8 cellular contexts compared by ENCODE assay signal in the genomic region with DNA sequence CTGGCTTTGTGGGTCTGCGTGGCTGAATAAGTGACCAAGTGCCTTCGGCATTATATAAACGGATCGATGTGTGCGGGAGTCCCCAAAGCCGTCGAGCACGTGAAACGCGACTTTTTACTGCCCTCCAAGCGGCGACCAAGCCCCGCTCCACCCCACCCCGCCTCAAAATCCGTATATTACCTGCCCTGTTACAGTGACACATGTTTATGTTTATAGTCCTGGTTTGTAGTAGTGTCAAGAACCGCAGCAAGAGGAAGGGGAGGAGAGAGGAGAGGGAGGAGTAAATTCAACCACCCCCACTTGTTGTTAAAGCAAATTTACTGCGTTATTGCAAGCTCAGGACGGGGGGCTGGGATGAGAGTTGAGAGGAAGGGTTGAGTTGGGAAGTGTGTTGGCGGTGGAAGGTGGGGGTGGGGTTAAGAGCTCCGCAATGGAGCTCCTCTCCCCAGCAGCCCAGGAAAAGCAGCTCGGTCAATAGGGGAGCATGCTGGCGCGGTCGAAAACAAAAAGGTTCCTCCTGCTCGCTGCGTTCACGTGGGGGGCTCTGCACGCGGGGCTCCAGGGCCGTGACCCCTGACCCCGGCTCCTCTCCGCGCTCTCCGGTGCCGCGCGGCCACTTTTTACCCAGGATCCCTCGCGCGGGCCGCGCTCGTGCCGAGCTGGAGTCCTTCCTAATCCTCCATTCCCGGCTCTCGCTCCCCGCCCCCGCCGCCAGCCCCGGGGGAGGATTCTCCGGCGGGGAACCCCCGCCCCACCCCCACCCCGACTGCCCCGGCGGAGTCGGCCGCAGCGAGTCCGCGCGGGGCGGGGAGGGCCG. TPM values are rescaled to one million over a fixed set of nuclear protein-coding genes. Genes with fewer than 3 reads are reported as not detected.
A peak's percentile ranks its signal among the peaks of the same experiment; 100 is the strongest.
DNase-seq lines count a peak whose midpoint lies in the region; ATAC-seq and TF ChIP-seq lines count a peak whose summit lies in the region.

Gene SKIDA1 (minus strand): TSS at position 316 of the 817 bp plus-strand sequence. CDS start 7,860 bp downstream, outside the sequence.

- peaks cover 23% of the 10 kb centered on the region for H3K4me1 ChIP-seq in CD4-positive, alpha-beta memory T cell (ENCODE audit: insufficient read depth, low read length)
- peaks cover 56% of the 10 kb centered on the region for H3K4me1 ChIP-seq in HUES6 (ENCODE audit: control insufficient read depth, insufficient read depth, low read length)

- intact Hi-C loops in CD4-positive, alpha-beta memory T cell (cut with micrococcal nuclease), result loop anchor here (1.0 to 10.0 kb wide), 5 partner anchors 8 to 1139 kb away; partner anchors contain the start of genes DNAJC1 and MLLT10

- no peaks in the 10 kb centered on the region for H3K9me3 ChIP-seq in CD4-positive, alpha-beta memory T cell (ENCODE audit: control insufficient read depth in 1 of 2, low read length in 2 of 2)
- H3K9me3 ChIP-seq in HUES6 (ENCODE audit: control insufficient read depth, insufficient read depth, low read depth, low read length), result no peaks in the 10 kb centered on the region

- CTCF ChIA-PET in CD4-positive, alpha-beta memory T cell (lab: Charles Lee; ENCODE audit: partially characterized antibody), result interaction anchor here (1.2 to 1.5 kb wide), 3 partner anchors 29 to 478 kb away, joined by 3 to 5 read pairs (median 5); partner anchors contain the start of gene DNAJC1

- H3K27me3 Mint-ChIP-seq in CD4-positive, alpha-beta memory T cell, result peaks cover 9 to 12% of the 10 kb centered on the region in 2 donors
- peaks cover 67% of the 10 kb centered on the region for H3K27me3 Mint-ChIP-seq in stimulated activated naive CD8-positive, alpha-beta T cell treated with anti-CD3 and anti-CD28 coated beads, Interleukin-15, Interleukin-2, amounts not matched to agents 100 ng/mL and 50 ng/mL, for 24 hours

- TF ChIP-seq POLR2A in erythroblast (IDR thresholded peaks at IDR 0.05; ENCODE audit: low read length), result peak; percentile 59

- POLR2A ChIA-PET in CD4-positive, alpha-beta memory T cell (lab: Charles Lee; ENCODE audit: partially characterized antibody), result interaction anchor here (0.5 to 5.7 kb wide), 17 partner anchors 7 to 1089 kb away, joined by 3 to 57 read pairs (median 4); partner anchors contain the start of genes COMMD3, DNAJC1 and MLLT10

- no peaks in the 10 kb centered on the region for H3K36me3 ChIP-seq in CD4-positive, alpha-beta memory T cell (ENCODE audit: insufficient read depth, low read length)
- no peaks in the 10 kb centered on the region for H3K36me3 ChIP-seq in HUES6 (ENCODE audit: control insufficient read depth, insufficient read depth, low read length)

- peak within 1 kb of the TSS; percentile 93 to 99 (median 96) for H3K4me3 Mint-ChIP-seq in CD4-positive, alpha-beta memory T cell
- H3K4me3 Mint-ChIP-seq in stimulated activated naive CD8-positive, alpha-beta T cell treated with anti-CD3 and anti-CD28 coated beads, Interleukin-15, Interleukin-2, amounts not matched to agents 100 ng/mL and 50 ng/mL, for 24 hours, result peak within 1 kb of the TSS; percentile 89

- peak; percentile 69 to 81 (median 75) for DNase-seq in CD4-positive, alpha-beta memory T cell
- peak; percentile 95 for DNase-seq in NOMO-1 treated with dmso at 0.1 percent for 144 hours (lab: John Stamatoyannopoulos, UW; ENCODE audit: unreplicated experiment)
- DNase-seq in activated T-cell treated with anti-CD3 and anti-CD28 coated beads for 48 hours (ENCODE audit: low read depth), result peak; percentile 61
- DNase-seq in erythroblast (lab: John Stamatoyannopoulos, UW), result peak; percentile 82 to 85
- peak; percentile 81 for DNase-seq in mucosa of gallbladder (ENCODE audit: low spot score)

- peaks cover 9 to 36% (median 21%) of the 10 kb centered on the region in 4 donors for H3K4me1 Mint-ChIP-seq in CD4-positive, alpha-beta memory T cell
- H3K4me1 Mint-ChIP-seq in stimulated activated naive CD8-positive, alpha-beta T cell treated with anti-CD3 and anti-CD28 coated beads, Interleukin-15, Interleukin-2, amounts not matched to agents 100 ng/mL and 50 ng/mL, for 24 hours (ENCODE audit: low read depth), result peaks cover 37% of the 10 kb centered on the region

- peaks cover 0 to 7% of the 10 kb centered on the region in 2 donors for H3K36me3 Mint-ChIP-seq in CD4-positive, alpha-beta memory T cell
- no peaks in the 10 kb centered on the region for H3K36me3 Mint-ChIP-seq in stimulated activated naive CD8-positive, alpha-beta T cell treated with anti-CD3 and anti-CD28 coated beads, Interleukin-15, Interleukin-2, amounts not matched to agents 100 ng/mL and 50 ng/mL, for 24 hours (ENCODE audit: low read depth)

- peak within 1 kb of the TSS; percentile 84 to 98 (median 98) for H3K27ac Mint-ChIP-seq in CD4-positive, alpha-beta memory T cell
- peak within 1 kb of the TSS; percentile 93 for H3K27ac Mint-ChIP-seq in stimulated activated naive CD8-positive, alpha-beta T cell treated with anti-CD3 and anti-CD28 coated beads, Interleukin-15, Interleukin-2, amounts not matched to agents 100 ng/mL and 50 ng/mL, for 24 hours

- H3K27ac ChIP-seq in CD4-positive, alpha-beta memory T cell (ENCODE audit: low read depth, low read length), result peak within 1 kb of the TSS; percentile 63
- H3K27ac ChIP-seq in HUES6 (ENCODE audit: low read depth, low read length), result peak within 1 kb of the TSS; percentile 100

- H3K9ac ChIP-seq in HUES6 (ENCODE audit: low read length), result peak within 1 kb of the TSS; percentile 99

- peaks cover 0 to 2% (median 0%) of the 10 kb centered on the region in 8 donors for H3K9me3 Mint-ChIP-seq in CD4-positive, alpha-beta memory T cell
- H3K9me3 Mint-ChIP-seq in stimulated activated naive CD8-positive, alpha-beta T cell treated with anti-CD3 and anti-CD28 coated beads, Interleukin-15, Interleukin-2, amounts not matched to agents 100 ng/mL and 50 ng/mL, for 24 hours, result no peaks in the 10 kb centered on the region

- H3K4me3 ChIP-seq in CD4-positive, alpha-beta memory T cell (ENCODE audit: low read length in 2 of 2), result peak within 1 kb of the TSS; percentile 55 to 78
- H3K4me3 ChIP-seq in HUES6 (ENCODE audit: low read depth, low read length), result peak within 1 kb of the TSS; percentile 77

- peaks cover 7% of the 10 kb centered on the region for H3K27me3 ChIP-seq in CD4-positive, alpha-beta memory T cell (ENCODE audit: insufficient read depth, low read length)
- no peaks in the 10 kb centered on the region for H3K27me3 ChIP-seq in HUES6 (ENCODE audit: control insufficient read depth, insufficient read depth, low read length)

- peak; percentile 34 for ATAC-seq in GM21360 (IDR thresholded peaks at IDR 0.05; ENCODE audit: unreplicated experiment)

RNA-seq across cellular contexts. Expression of gene SKIDA1, which starts in this region (rescaled TPM):
- total RNA-seq in CD4-positive, alpha-beta memory T cell, result under 1 TPM; 0.39 to 0.73 TPM
- under 1 TPM; 0.13 to 0.94 TPM for polyA plus RNA-seq in CD4-positive, alpha-beta memory T cell
- 1.2 TPM for total RNA-seq in mucosa of gallbladder

Comparison
In these comparisons a context has a peak if more than half of its experiments do, and no peak if none do; other contexts are left out.
1. Peak in every context shown above with its lines: DNase-seq, ATAC-seq, H3K4me3 ChIP-seq and H3K27ac ChIP-seq.
2. Peak in DNase-seq, H3K4me3 ChIP-seq and H3K27ac ChIP-seq in CD4-positive, alpha-beta memory T cell; RNA of the gene not detected or under 1 TPM.